Comparison of ENCODE assay signal across 7 cellular contexts in the genomic region with DNA sequence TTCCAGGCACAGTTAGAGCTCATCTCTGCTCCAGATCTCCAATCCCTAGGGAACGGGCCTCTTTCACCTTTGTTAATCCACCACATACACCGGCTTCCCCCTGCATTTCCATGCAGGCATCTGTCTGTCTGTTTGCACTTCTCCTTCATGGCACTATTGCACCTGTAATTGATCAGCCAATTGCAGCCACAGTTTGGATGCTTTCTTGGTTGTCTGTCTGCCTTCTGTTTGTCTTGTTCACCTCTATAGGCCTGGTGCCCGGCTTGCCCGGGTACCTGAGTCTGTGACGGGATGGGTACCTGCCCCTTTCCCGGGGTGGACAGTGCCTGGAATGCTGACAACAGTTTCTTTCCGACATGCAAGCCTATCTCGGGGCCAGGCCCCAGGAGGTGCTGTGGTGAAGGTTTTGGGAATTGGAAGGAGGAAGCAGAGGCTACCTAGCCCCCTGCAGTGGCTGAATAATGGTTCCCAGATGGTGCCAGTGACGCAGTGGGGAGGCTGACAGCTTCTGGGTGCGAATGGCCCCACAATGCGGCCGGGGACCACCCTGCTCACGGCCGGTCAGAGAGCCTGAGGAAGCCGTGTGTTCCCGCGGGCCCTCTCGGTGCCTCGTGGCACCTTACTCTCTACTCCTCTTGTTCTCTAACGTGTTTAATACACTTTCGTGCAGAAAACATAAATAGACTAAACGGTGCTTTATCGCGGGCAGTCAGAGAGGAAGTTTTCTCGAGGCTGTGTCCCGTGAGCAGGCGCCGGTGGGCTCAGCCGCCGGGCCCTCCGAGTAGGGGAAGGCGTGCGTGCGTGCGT. TPM values are rescaled to one million over a fixed set of nuclear protein-coding genes. Genes with fewer than 3 reads are reported as not detected.
A peak's percentile ranks its signal among the peaks of the same experiment; 100 is the strongest.
DNase-seq lines count a peak whose midpoint lies in the region; ATAC-seq and TF ChIP-seq lines count a peak whose summit lies in the region.

No MANE protein-coding gene starts in this region.

- no peaks in the 10 kb centered on the region for H3K36me3 Mint-ChIP-seq in memory B cell

- no peak overlapping the region for H3K27ac ChIP-seq in brain microvascular endothelial cell
- no peak overlapping the region for H3K27ac ChIP-seq in aorta (ENCODE audit: low read depth in 1 of 2, low read length in 2 of 2)
- no peak overlapping the region for H3K27ac ChIP-seq in RWPE1

- no peaks in the 10 kb centered on the region for H3K4me1 ChIP-seq in aorta (ENCODE audit: control insufficient read depth in 1 of 2, insufficient read depth in 2 of 2, low read length in 2 of 2)

- peaks cover 7% of the 10 kb centered on the region for H3K4me1 Mint-ChIP-seq in memory B cell

- H3K27me3 Mint-ChIP-seq in memory B cell = peaks cover 15% of the 10 kb centered on the region

- H3K9me3 ChIP-seq in aorta (ENCODE audit: control insufficient read depth, low read length) = no peaks in the 10 kb centered on the region

- CTCF ChIA-PET in RWPE1 (lab: Yijun Ruan, JAX) = no interaction called here

- no peaks in the 10 kb centered on the region for H3K9me3 Mint-ChIP-seq in memory B cell

- H3K4me3 ChIP-seq in brain microvascular endothelial cell (ENCODE audit: low read depth, low read length) (peak overlapping the region; percentile 46), aorta (ENCODE audit: low read length in 2 of 2) (peak overlapping the region; percentile 28 to 54)

- WGBS in aorta, 2 donors = 19 to 21% methylated on average over 34 to 35 of the region's 35 CpGs

- in situ Hi-C loops in brain microvascular endothelial cell (cut with HindIII; ENCODE audit: low pct_ligation_motif_present, low sequenced_read_pairs) = no loop called here

- no peak for DNase-seq in brain microvascular endothelial cell
- DNase-seq in memory B cell (ENCODE audit: low spot score in 2 of 2) = no peak
- DNase-seq in aorta = no peak
- DNase-seq in RWPE1 (ENCODE audit: low spot score) = no peak

- POLR2A ChIA-PET in RWPE1 (lab: Yijun Ruan, JAX; ENCODE audit: low non-redundant PET) = no interaction called here

- peak; percentile 9 for ATAC-seq in GM19023 (IDR thresholded peaks at IDR 0.05; ENCODE audit: unreplicated experiment)
- ATAC-seq in HG03135 (IDR thresholded peaks at IDR 0.05; ENCODE audit: unreplicated experiment) = peak; percentile 8
- ATAC-seq in memory B cell (ENCODE audit: low read depth) = no peak
- ATAC-seq in aorta (ENCODE audit: low FRiP score) = no peak
- no peak for ATAC-seq in GM19328 (IDR thresholded peaks at IDR 0.05; ENCODE audit: unreplicated experiment)

- peaks cover 2% of the 10 kb centered on the region for H3K27me3 ChIP-seq in brain microvascular endothelial cell (replicated peaks)
- no peaks in the 10 kb centered on the region for H3K27me3 ChIP-seq in aorta (ENCODE audit: control insufficient read depth in 1 of 2, insufficient read depth in 2 of 2, low read length in 1 of 2)

- H3K4me3 Mint-ChIP-seq in memory B cell = peak overlapping the region; percentile 84

- H3K36me3 ChIP-seq in brain microvascular endothelial cell (replicated peaks) (no peaks in the 10 kb centered on the region), aorta (ENCODE audit: control insufficient read depth in 1 of 2, insufficient read depth in 2 of 2, low read length in 1 of 2) (no peaks in the 10 kb centered on the region)

- peak; percentile 27 for TF ChIP-seq CTCF in brain microvascular endothelial cell (IDR thresholded peaks at IDR 0.05; ENCODE audit: low read depth, low read length, missing control alignments)
- TF ChIP-seq CTCF in RWPE1 (conservative IDR thresholded peaks at IDR 0.05; ENCODE audit: low read depth) = no peak

- intact Hi-C loops in aorta (cut with DNase I) = loop anchor here in 1 of 2 donors (10.0 kb wide), 1 partner anchor 262 kb away; a partner anchor contains a TSS

- peak overlapping the region; percentile 67 for H3K27ac Mint-ChIP-seq in memory B cell

RNA-seq across cellular contexts. Expression of a gene that starts 31.3 kb away (rescaled TPM):
- total RNA-seq in aorta = 10 to 100 TPM in 1 of 2 donors, 1 to 10 TPM in 1; 9.2 to 12.0 TPM
- 1 to 10 TPM in 1 of 2 donors, under 1 TPM in 1; 0.59 to 7.1 TPM for polyA plus RNA-seq in aorta

Comparison
In these comparisons a context has a peak if more than half of its experiments do, and no peak if none do; other contexts are left out.
1. ATAC-seq: peak in GM19023 (single experiment) and HG03135 (single experiment); none in memory B cell (single experiment), aorta (single experiment) and GM19328 (single experiment).